In the genomic region with DNA sequence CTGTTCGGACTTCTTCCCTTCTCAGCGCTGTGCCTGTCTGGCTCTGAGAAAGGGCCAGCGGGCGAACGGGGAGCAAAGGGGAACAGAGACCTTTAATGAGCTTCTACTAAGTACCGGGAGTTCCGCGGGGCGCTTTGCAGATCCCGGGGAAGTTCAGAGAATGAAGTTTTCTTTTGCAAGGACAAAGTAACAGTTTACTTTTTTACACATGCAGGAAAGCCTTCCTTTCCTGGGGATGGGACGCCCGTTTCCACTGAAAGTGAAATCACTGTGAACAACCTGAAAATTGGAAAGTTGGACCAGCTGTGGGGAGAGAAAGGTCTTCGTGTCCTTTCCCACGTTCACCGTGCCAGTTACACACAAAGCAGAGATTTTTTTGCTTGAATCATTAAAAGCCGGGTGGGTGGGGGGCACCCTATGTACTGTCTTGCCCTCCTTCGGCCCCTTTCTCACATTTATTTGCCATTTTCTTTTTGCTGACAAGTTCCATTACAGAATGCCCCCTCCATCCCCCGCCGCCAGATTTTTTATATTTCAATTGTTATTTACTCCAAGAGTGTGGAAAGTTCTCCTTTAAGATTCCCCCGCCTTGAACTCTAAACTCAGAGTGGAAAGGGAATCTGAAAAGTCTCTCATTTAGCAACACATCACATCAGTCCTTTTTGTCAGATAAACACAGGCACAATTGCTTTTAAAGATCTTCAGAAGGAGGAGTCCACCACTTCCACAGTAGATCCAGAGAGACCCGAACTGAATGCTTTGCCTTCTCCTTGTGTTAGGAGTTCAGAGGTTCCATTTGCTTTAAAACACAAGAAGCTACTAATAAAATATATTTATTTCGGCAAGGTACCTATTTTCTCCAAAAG, we compare ENCODE assay signal across 1 cellular context.
TF ChIP-seq lines count a peak whose summit lies in the region.

No MANE protein-coding gene starts in this region.

TF ChIP-seq in GM12878, 131 proteins besides CTCF, POLR2A, EP300 and RAD21 (continued from another document):
- TF ChIP-seq ZNF274 (IDR thresholded peaks at IDR 0.05; ENCODE audit: insufficient read depth, insufficient read length) (no peak), FOXM1 (IDR thresholded peaks at IDR 0.05; ENCODE audit: low read depth, low read length) (no peak), CREM (IDR thresholded peaks at IDR 0.05; ENCODE audit: low read depth) (no peak), FOXK2 (IDR thresholded peaks at IDR 0.05) (no peak), NBN (IDR thresholded peaks at IDR 0.05) (no peak), IRF4 (IDR thresholded peaks at IDR 0.05; ENCODE audit: low read depth, low read length) (no peak), STAT3 (IDR thresholded peaks at IDR 0.05; ENCODE audit: low read depth, low read length) (no peak), ASH2L (IDR thresholded peaks at IDR 0.05; ENCODE audit: borderline replicate concordance, low read depth) (no peak), ZNF217 (IDR thresholded peaks at IDR 0.05) (no peak), SMC3 (IDR thresholded peaks at IDR 0.05; ENCODE audit: borderline replicate concordance, low read length) (no peak), CHD2 (IDR thresholded peaks at IDR 0.05; ENCODE audit: borderline replicate concordance, low read depth, low read length) (no peak), WRNIP1 (IDR thresholded peaks at IDR 0.05; ENCODE audit: borderline replicate concordance, low read depth, low read length) (no peak)
- TF ChIP-seq, protein P1, sequence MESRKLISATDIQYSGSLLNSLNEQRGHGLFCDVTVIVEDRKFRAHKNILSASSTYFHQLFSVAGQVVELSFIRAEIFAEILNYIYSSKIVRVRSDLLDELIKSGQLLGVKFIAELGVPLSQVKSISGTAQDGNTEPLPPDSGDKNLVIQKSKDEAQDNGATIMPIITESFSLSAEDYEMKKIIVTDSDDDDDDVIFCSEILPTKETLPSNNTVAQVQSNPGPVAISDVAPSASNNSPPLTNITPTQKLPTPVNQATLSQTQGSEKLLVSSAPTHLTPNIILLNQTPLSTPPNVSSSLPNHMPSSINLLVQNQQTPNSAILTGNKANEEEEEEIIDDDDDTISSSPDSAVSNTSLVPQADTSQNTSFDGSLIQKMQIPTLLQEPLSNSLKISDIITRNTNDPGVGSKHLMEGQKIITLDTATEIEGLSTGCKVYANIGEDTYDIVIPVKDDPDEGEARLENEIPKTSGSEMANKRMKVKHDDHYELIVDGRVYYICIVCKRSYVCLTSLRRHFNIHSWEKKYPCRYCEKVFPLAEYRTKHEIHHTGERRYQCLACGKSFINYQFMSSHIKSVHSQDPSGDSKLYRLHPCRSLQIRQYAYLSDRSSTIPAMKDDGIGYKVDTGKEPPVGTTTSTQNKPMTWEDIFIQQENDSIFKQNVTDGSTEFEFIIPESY (IDR thresholded peaks at IDR 0.05), result no peak
- TF ChIP-seq, protein P2, sequence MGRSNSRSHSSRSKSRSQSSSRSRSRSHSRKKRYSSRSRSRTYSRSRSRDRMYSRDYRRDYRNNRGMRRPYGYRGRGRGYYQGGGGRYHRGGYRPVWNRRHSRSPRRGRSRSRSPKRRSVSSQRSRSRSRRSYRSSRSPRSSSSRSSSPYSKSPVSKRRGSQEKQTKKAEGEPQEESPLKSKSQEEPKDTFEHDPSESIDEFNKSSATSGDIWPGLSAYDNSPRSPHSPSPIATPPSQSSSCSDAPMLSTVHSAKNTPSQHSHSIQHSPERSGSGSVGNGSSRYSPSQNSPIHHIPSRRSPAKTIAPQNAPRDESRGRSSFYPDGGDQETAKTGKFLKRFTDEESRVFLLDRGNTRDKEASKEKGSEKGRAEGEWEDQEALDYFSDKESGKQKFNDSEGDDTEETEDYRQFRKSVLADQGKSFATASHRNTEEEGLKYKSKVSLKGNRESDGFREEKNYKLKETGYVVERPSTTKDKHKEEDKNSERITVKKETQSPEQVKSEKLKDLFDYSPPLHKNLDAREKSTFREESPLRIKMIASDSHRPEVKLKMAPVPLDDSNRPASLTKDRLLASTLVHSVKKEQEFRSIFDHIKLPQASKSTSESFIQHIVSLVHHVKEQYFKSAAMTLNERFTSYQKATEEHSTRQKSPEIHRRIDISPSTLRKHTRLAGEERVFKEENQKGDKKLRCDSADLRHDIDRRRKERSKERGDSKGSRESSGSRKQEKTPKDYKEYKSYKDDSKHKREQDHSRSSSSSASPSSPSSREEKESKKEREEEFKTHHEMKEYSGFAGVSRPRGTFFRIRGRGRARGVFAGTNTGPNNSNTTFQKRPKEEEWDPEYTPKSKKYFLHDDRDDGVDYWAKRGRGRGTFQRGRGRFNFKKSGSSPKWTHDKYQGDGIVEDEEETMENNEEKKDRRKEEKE (IDR thresholded peaks at IDR 0.05), result no peak
- TF ChIP-seq, protein P3, sequence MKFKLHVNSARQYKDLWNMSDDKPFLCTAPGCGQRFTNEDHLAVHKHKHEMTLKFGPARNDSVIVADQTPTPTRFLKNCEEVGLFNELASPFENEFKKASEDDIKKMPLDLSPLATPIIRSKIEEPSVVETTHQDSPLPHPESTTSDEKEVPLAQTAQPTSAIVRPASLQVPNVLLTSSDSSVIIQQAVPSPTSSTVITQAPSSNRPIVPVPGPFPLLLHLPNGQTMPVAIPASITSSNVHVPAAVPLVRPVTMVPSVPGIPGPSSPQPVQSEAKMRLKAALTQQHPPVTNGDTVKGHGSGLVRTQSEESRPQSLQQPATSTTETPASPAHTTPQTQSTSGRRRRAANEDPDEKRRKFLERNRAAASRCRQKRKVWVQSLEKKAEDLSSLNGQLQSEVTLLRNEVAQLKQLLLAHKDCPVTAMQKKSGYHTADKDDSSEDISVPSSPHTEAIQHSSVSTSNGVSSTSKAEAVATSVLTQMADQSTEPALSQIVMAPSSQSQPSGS (IDR thresholded peaks at IDR 0.05; ENCODE audit: low read length), result no peak
- TF ChIP-seq, protein P4, sequence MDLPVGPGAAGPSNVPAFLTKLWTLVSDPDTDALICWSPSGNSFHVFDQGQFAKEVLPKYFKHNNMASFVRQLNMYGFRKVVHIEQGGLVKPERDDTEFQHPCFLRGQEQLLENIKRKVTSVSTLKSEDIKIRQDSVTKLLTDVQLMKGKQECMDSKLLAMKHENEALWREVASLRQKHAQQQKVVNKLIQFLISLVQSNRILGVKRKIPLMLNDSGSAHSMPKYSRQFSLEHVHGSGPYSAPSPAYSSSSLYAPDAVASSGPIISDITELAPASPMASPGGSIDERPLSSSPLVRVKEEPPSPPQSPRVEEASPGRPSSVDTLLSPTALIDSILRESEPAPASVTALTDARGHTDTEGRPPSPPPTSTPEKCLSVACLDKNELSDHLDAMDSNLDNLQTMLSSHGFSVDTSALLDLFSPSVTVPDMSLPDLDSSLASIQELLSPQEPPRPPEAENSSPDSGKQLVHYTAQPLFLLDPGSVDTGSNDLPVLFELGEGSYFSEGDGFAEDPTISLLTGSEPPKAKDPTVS (IDR thresholded peaks at IDR 0.05; ENCODE audit: low read depth, low read length), result no peak
